Comparison of ENCODE assay signal across 18 cellular contexts in genomic region chr7:4040031-4040928, GRCh38.
A peak's percentile ranks its signal among the peaks of the same experiment; 100 is the strongest.
DNase-seq lines count a peak whose midpoint lies in the region; ATAC-seq and TF ChIP-seq lines count a peak whose summit lies in the region.
"Had no signal": no experiment of that assay in that cellular context is flagged by ENCODE, and none has a peak within 500 bp of the region (broad histone marks: within the 10 kb centered on the region; RNA-seq: fewer than 3 reads in every experiment).

No MANE protein-coding gene starts in this region.

- H3K36me3 Mint-ChIP-seq in activated CD8-positive, alpha-beta T cell treated with anti-CD3 and anti-CD28 coated beads, Interleukin-2, amount 10 ng/mL, durations not matched to agents 7 days and 5 days (ENCODE audit: low read depth), result no peaks in the 10 kb centered on the region
- H3K36me3 Mint-ChIP-seq in activated CD8-positive, alpha-beta T cell treated with anti-CD3 and anti-CD28 coated beads for 36 hours (ENCODE audit: low read depth), result no peaks in the 10 kb centered on the region
- no peaks in the 10 kb centered on the region for H3K36me3 Mint-ChIP-seq in osteocyte (ENCODE audit: unreplicated experiment)
- H3K36me3 Mint-ChIP-seq: CD8-positive, alpha-beta memory T cell had no signal

- H3K4me3 ChIP-seq in gastrocnemius medialis, result no peak overlapping the region
- H3K4me3 ChIP-seq in suprapubic skin, result no peak overlapping the region
- H3K4me3 ChIP-seq: BLaER1 treated with 17β-estradiol and CSF1 and Interleukin-3, amounts not matched to agents 10 nM and 100 nM; MG63; SK-N-MC had no signal

- no peak for TF ChIP-seq EP300 in suprapubic skin (IDR thresholded peaks at IDR 0.05)

- in situ Hi-C loops in gastrocnemius medialis (cut with MboI; ENCODE audit: low sequenced_read_pairs in 4 of 4), result no loop called here

- no peaks in the 10 kb centered on the region for H3K9me3 Mint-ChIP-seq in activated CD8-positive, alpha-beta T cell treated with anti-CD3 and anti-CD28 coated beads, Interleukin-2, amount 10 ng/mL, durations not matched to agents 7 days and 5 days (ENCODE audit: insufficient read depth)
- no peaks in the 10 kb centered on the region for H3K9me3 Mint-ChIP-seq in activated CD8-positive, alpha-beta T cell treated with anti-CD3 and anti-CD28 coated beads for 36 hours
- H3K9me3 Mint-ChIP-seq in osteocyte (ENCODE audit: unreplicated experiment), result no peaks in the 10 kb centered on the region
- H3K9me3 Mint-ChIP-seq: CD8-positive, alpha-beta memory T cell had no signal

- H3K36me3 ChIP-seq in gastrocnemius medialis (no peaks in the 10 kb centered on the region), suprapubic skin (no peaks in the 10 kb centered on the region)
- H3K36me3 ChIP-seq: BLaER1 treated with 17β-estradiol and CSF1 and Interleukin-3, amounts not matched to agents 10 nM and 100 nM; MG63 had no signal

- no peak overlapping the region for H3K4me3 Mint-ChIP-seq in activated CD8-positive, alpha-beta T cell treated with anti-CD3 and anti-CD28 coated beads, Interleukin-2, amount 10 ng/mL, durations not matched to agents 7 days and 5 days
- no peak overlapping the region for H3K4me3 Mint-ChIP-seq in activated CD8-positive, alpha-beta T cell treated with anti-CD3 and anti-CD28 coated beads for 36 hours
- no peak overlapping the region for H3K4me3 Mint-ChIP-seq in osteocyte (ENCODE audit: unreplicated experiment)
- H3K4me3 Mint-ChIP-seq: CD8-positive, alpha-beta memory T cell had no signal

- peak; percentile 16 for DNase-seq in activated CD8-positive, alpha-beta T cell treated with anti-CD3 and anti-CD28 coated beads, Interleukin-2, amount 10 ng/mL, durations not matched to agents 7 days and 5 days
- DNase-seq in activated CD8-positive, alpha-beta T cell treated with anti-CD3 and anti-CD28 coated beads for 36 hours, result no peak
- DNase-seq in NCI-H69 (lab: John Stamatoyannopoulos, UW) (peak; percentile 20), iPS DF 19.7 (ENCODE audit: low read depth, low spot score) (peak; percentile 77), osteocyte (ENCODE audit: extremely low spot score, unreplicated experiment) (peak; percentile 53), gastrocnemius medialis (no peak), D341Med (ENCODE audit: low spot score) (no peak), suprapubic skin (ENCODE audit: low spot score in 2 of 2) (no peak)
- DNase-seq: CD8-positive, alpha-beta memory T cell; DMS79 treated with DMSO at 0.1 percent for 48 hours; MG63; NCI-H1105; NCI-H187; NCI-H345; NCI-H774 had no signal

- no peak for TF ChIP-seq POLR2A in gastrocnemius medialis (IDR thresholded peaks at IDR 0.05)
- no peak for TF ChIP-seq POLR2A in suprapubic skin (IDR thresholded peaks at IDR 0.05)

- no peaks in the 10 kb centered on the region for H3K4me1 Mint-ChIP-seq in activated CD8-positive, alpha-beta T cell treated with anti-CD3 and anti-CD28 coated beads, Interleukin-2, amount 10 ng/mL, durations not matched to agents 7 days and 5 days (ENCODE audit: low read depth)
- H3K4me1 Mint-ChIP-seq in activated CD8-positive, alpha-beta T cell treated with anti-CD3 and anti-CD28 coated beads for 36 hours (ENCODE audit: low read depth), result no peaks in the 10 kb centered on the region
- H3K4me1 Mint-ChIP-seq in osteocyte (ENCODE audit: unreplicated experiment), result no peaks in the 10 kb centered on the region
- H3K4me1 Mint-ChIP-seq: CD8-positive, alpha-beta memory T cell had no signal

- no peaks in the 10 kb centered on the region for H3K27me3 Mint-ChIP-seq in activated CD8-positive, alpha-beta T cell treated with anti-CD3 and anti-CD28 coated beads, Interleukin-2, amount 10 ng/mL, durations not matched to agents 7 days and 5 days (ENCODE audit: low read depth)
- H3K27me3 Mint-ChIP-seq in activated CD8-positive, alpha-beta T cell treated with anti-CD3 and anti-CD28 coated beads for 36 hours, result no peaks in the 10 kb centered on the region
- H3K27me3 Mint-ChIP-seq in osteocyte (ENCODE audit: unreplicated experiment), result no peaks in the 10 kb centered on the region

- H3K27me3 ChIP-seq in gastrocnemius medialis (no peaks in the 10 kb centered on the region), suprapubic skin (no peaks in the 10 kb centered on the region)
- H3K27me3 ChIP-seq: BLaER1 treated with 17β-estradiol and CSF1 and Interleukin-3, amounts not matched to agents 10 nM and 100 nM; MG63 had no signal

- intact Hi-C loops in activated CD8-positive, alpha-beta T cell treated with anti-CD3 and anti-CD28 coated beads for 36 hours (cut with micrococcal nuclease), result no loop called here
- intact Hi-C loops in gastrocnemius medialis (cut with DNase I; ENCODE audit: low total_unique reads), result no loop called here

- no peak for TF ChIP-seq CTCF in activated CD8-positive, alpha-beta T cell treated with anti-CD3 and anti-CD28 coated beads for 36 hours (IDR thresholded peaks at IDR 0.05)
- no peak for TF ChIP-seq CTCF in osteocyte (IDR thresholded peaks at IDR 0.05)
- no peak for TF ChIP-seq CTCF in gastrocnemius medialis (IDR thresholded peaks at IDR 0.05 in 4 of 5, conservative IDR thresholded peaks at IDR 0.05 in 1 of 5)
- TF ChIP-seq CTCF in suprapubic skin (IDR thresholded peaks at IDR 0.05), result no peak

- no peaks in the 10 kb centered on the region for H3K9me3 ChIP-seq in gastrocnemius medialis
- H3K9me3 ChIP-seq in suprapubic skin, result no peaks in the 10 kb centered on the region
- H3K9me3 ChIP-seq: MG63 had no signal

- no peak overlapping the region for H3K27ac Mint-ChIP-seq in activated CD8-positive, alpha-beta T cell treated with anti-CD3 and anti-CD28 coated beads, Interleukin-2, amount 10 ng/mL, durations not matched to agents 7 days and 5 days
- no peak overlapping the region for H3K27ac Mint-ChIP-seq in activated CD8-positive, alpha-beta T cell treated with anti-CD3 and anti-CD28 coated beads for 36 hours
- H3K27ac Mint-ChIP-seq in osteocyte (ENCODE audit: unreplicated experiment), result no peak overlapping the region
- H3K27ac Mint-ChIP-seq: CD8-positive, alpha-beta memory T cell had no signal

- no peak for ATAC-seq in activated CD8-positive, alpha-beta T cell treated with anti-CD3 and anti-CD28 coated beads, Interleukin-2, amount 10 ng/mL, durations not matched to agents 7 days and 5 days
- ATAC-seq in activated CD8-positive, alpha-beta T cell treated with anti-CD3 and anti-CD28 coated beads for 36 hours, result no peak
- ATAC-seq in gastrocnemius medialis, result no peak
- ATAC-seq: Panc1 had no signal

- CTCF ChIA-PET in activated CD8-positive, alpha-beta T cell treated with anti-CD3 and anti-CD28 coated beads, Interleukin-2, amount 10 ng/mL, durations not matched to agents 7 days and 5 days (lab: Charles Lee), result no interaction called here
- CTCF ChIA-PET in activated CD8-positive, alpha-beta T cell treated with anti-CD3 and anti-CD28 coated beads for 36 hours (lab: Charles Lee), result no interaction called here

- H3K4me1 ChIP-seq in gastrocnemius medialis, result no peaks in the 10 kb centered on the region
- no peaks in the 10 kb centered on the region for H3K4me1 ChIP-seq in suprapubic skin

- 89% methylated on average over 21 of the region's 21 CpGs for WGBS in suprapubic skin

- no peak overlapping the region for H3K27ac ChIP-seq in gastrocnemius medialis
- H3K27ac ChIP-seq in suprapubic skin, result no peak overlapping the region
- H3K27ac ChIP-seq: BLaER1 treated with 17β-estradiol and CSF1 and Interleukin-3, amounts not matched to agents 10 nM and 100 nM; SK-N-MC had no signal

- POLR2A ChIA-PET in activated CD8-positive, alpha-beta T cell treated with anti-CD3 and anti-CD28 coated beads, Interleukin-2, amount 10 ng/mL, durations not matched to agents 7 days and 5 days (lab: Charles Lee), result no interaction called here
- POLR2A ChIA-PET in activated CD8-positive, alpha-beta T cell treated with anti-CD3 and anti-CD28 coated beads for 36 hours (lab: Charles Lee), result no interaction called here

Comparison
In these comparisons a context has a peak if more than half of its experiments do, and no peak if none do; other contexts are left out.
1. DNase-seq: peak in activated CD8-positive, alpha-beta T cell treated with anti-CD3 and anti-CD28 coated beads, Interleukin-2, amount 10 ng/mL, durations not matched to agents 7 days and 5 days (single experiment), NCI-H69 (single experiment), iPS DF 19.7 (single experiment) and osteocyte (single experiment); none in activated CD8-positive, alpha-beta T cell treated with anti-CD3 and anti-CD28 coated beads for 36 hours (single experiment), gastrocnemius medialis (0 of 2), D341Med (single experiment) and suprapubic skin (0 of 2).